19 cellular contexts compared by ENCODE assay signal in the genomic region with DNA sequence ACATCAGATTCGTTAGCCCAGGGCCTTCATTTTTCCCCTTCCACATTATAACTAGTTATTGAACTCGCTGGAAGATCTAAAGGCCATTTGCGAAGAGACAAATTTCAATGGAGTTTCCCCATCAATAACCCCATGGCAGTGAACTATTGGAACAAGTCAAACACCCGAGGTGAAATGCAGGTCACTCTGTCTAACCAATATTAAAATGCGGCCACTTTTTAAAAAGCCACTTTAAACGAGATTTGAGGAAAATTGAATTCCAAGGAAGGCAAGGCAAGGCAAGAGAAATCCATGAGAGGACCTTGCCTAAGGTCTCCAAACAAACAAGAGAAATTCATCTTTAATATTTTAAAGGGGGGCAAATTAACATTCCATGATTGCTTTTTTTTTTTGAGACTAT. TPM values are rescaled to one million over a fixed set of nuclear protein-coding genes. Genes with fewer than 3 reads are reported as not detected.
A peak's percentile ranks its signal among the peaks of the same experiment; 100 is the strongest.
DNase-seq lines count a peak whose midpoint lies in the region; ATAC-seq, FAIRE-seq and TF ChIP-seq lines count a peak whose summit lies in the region.
"Had no signal": no experiment of that assay in that cellular context is flagged by ENCODE, and none has a peak within 500 bp of the region (broad histone marks: within the 10 kb centered on the region; RNA-seq: fewer than 3 reads in every experiment).

No MANE protein-coding gene starts in this region.

- H3K27me3 ChIP-seq in K562 (ENCODE audit: control insufficient read depth in 2 of 2, insufficient read depth in 2 of 2, low read length in 2 of 2) (peaks cover 73 to 74% of the 10 kb centered on the region in 2 experiments), neural cell (ENCODE audit: insufficient read depth, low read depth, low read length) (peaks cover 100% of the 10 kb centered on the region), tibial nerve (peaks cover 0 to 17% of the 10 kb centered on the region in 2 donors)

- no peaks in the 10 kb centered on the region for H3K9me3 ChIP-seq in K562 (replicated peaks; ENCODE audit: control insufficient read depth, insufficient read depth, low read depth, low read length)
- no peaks in the 10 kb centered on the region for H3K9me3 ChIP-seq in neural cell (ENCODE audit: low read length)
- no peaks in the 10 kb centered on the region for H3K9me3 ChIP-seq in tibial nerve
- H3K9me3 ChIP-seq: Caco-2 had no signal

- no peak overlapping the region for H3K4me2 ChIP-seq in K562 (ENCODE audit: insufficient read depth, low read length)
- no peak overlapping the region for H3K4me2 ChIP-seq in neural cell (ENCODE audit: low read length)

- ATAC-seq in K562 (no peak), HG03135 (IDR thresholded peaks at IDR 0.05; ENCODE audit: unreplicated experiment) (no peak), HG02840 (IDR thresholded peaks at IDR 0.05; ENCODE audit: low FRiP score, unreplicated experiment) (no peak)
- ATAC-seq in stimulated activated effector memory CD8-positive, alpha-beta T cell treated with anti-CD3 and anti-CD28 coated beads, Interleukin-12 subunit alpha, Interleukin-12 subunit beta, amount 100 ng/mL, for 72 hours: no peak

- no peaks in the 10 kb centered on the region for H3K36me3 ChIP-seq in K562 (ENCODE audit: control insufficient read depth, insufficient read depth, low read length)
- no peaks in the 10 kb centered on the region for H3K36me3 ChIP-seq in neural cell (ENCODE audit: insufficient read depth, low read length)
- no peaks in the 10 kb centered on the region for H3K36me3 ChIP-seq in tibial nerve

- TF ChIP-seq POLR2A in K562 (conservative IDR thresholded peaks at IDR 0.05) (no peak), tibial nerve (IDR thresholded peaks at IDR 0.05) (no peak)

- no peak overlapping the region for H3K9ac ChIP-seq in K562 (ENCODE audit: insufficient read depth in 1 of 2, low read depth in 2 of 2, low read length in 2 of 2)
- H3K9ac ChIP-seq in neural cell (ENCODE audit: low read length): no peak overlapping the region

- CTCF ChIA-PET in K562 (lab: Yijun Ruan, JAX; ENCODE audit: low intra/inter-chr PET ratio): no interaction called here

- H3K4me3 ChIP-seq in K562 (no peak overlapping the region), neural cell (ENCODE audit: low read length) (no peak overlapping the region), tibial nerve (no peak overlapping the region)

- BruUV-seq in K562 (replicated peaks; lab: Mats Ljungman, UMichigan): no TSS peak

- H3K4me3 Mint-ChIP-seq in stimulated activated effector memory CD8-positive, alpha-beta T cell treated with anti-CD3 and anti-CD28 coated beads, Interleukin-12 subunit alpha, Interleukin-12 subunit beta, amount 100 ng/mL, for 72 hours: no peak overlapping the region

- H2AFZ ChIP-seq in K562 (ENCODE audit: low read depth, low read length): no peak overlapping the region
- H2AFZ ChIP-seq in neural cell (ENCODE audit: low read depth, low read length): no peak overlapping the region

- H3K27ac ChIP-seq in K562 (ENCODE audit: extremely low read depth, low read depth, low read length): no peak overlapping the region
- H3K27ac ChIP-seq in neural cell (ENCODE audit: low read length): no peak overlapping the region
- peak overlapping the region in 3 of 4 donors; percentile 45 to 89 (median 88) for H3K27ac ChIP-seq in tibial nerve

- H3K4me1 Mint-ChIP-seq in stimulated activated effector memory CD8-positive, alpha-beta T cell treated with anti-CD3 and anti-CD28 coated beads, Interleukin-12 subunit alpha, Interleukin-12 subunit beta, amount 100 ng/mL, for 72 hours: peaks cover 33% of the 10 kb centered on the region

- H3K4me1 ChIP-seq in K562 (replicated peaks in 1 of 2; ENCODE audit: control insufficient read depth in 2 of 2, insufficient read depth in 2 of 2, low read length in 2 of 2) (peaks cover 0 to 17% of the 10 kb centered on the region in 2 experiments; a peak in 2 of 5 replicates), tibial nerve (peaks cover 0 to 76% (median 9%) of the 10 kb centered on the region in 4 donors)
- H3K4me1 ChIP-seq: Caco-2 had no signal

- POLR2A ChIA-PET in K562 (lab: Yijun Ruan, JAX): no interaction called here

- H3K36me3 Mint-ChIP-seq in stimulated activated effector memory CD8-positive, alpha-beta T cell treated with anti-CD3 and anti-CD28 coated beads, Interleukin-12 subunit alpha, Interleukin-12 subunit beta, amount 100 ng/mL, for 72 hours: no peaks in the 10 kb centered on the region

- no peaks in the 10 kb centered on the region for H3K9me2 ChIP-seq in neural cell (ENCODE audit: insufficient read depth, low read length)

- H3K9me3 Mint-ChIP-seq in stimulated activated effector memory CD8-positive, alpha-beta T cell treated with anti-CD3 and anti-CD28 coated beads, Interleukin-12 subunit alpha, Interleukin-12 subunit beta, amount 100 ng/mL, for 72 hours: no peaks in the 10 kb centered on the region
- H3K9me3 Mint-ChIP-seq: CD8-positive, alpha-beta memory T cell had no signal

- DNase-seq in K562 (ENCODE audit: extremely low read depth in 1 of 4, low spot score in 3 of 4) (no peak), left kidney (ENCODE audit: low read depth, low spot score) (peak; percentile 9), tibial nerve (ENCODE audit: low spot score in 2 of 2) (no peak), NCI-H187 (lab: John Stamatoyannopoulos, UW) (no peak)
- no peak for DNase-seq in stimulated activated effector memory CD8-positive, alpha-beta T cell treated with anti-CD3 and anti-CD28 coated beads, Interleukin-12 subunit alpha, Interleukin-12 subunit beta, amount 100 ng/mL, for 72 hours (ENCODE audit: low spot score in 2 of 2)
- DNase-seq: Caco-2; CD8-positive, alpha-beta memory T cell; DND-41; GF-D8; HCEC 1CT had no signal

- FAIRE-seq in K562 (lab: Jason Lieb, UNC): no peak
- FAIRE-seq: A204.1, GM19239 had no signal

- no peak overlapping the region for H3K27ac Mint-ChIP-seq in stimulated activated effector memory CD8-positive, alpha-beta T cell treated with anti-CD3 and anti-CD28 coated beads, Interleukin-12 subunit alpha, Interleukin-12 subunit beta, amount 100 ng/mL, for 72 hours
- H3K27ac Mint-ChIP-seq: CD14-positive monocyte had no signal

- H4K20me1 ChIP-seq in K562 (replicated peaks; ENCODE audit: control insufficient read depth, insufficient read depth, low read length): 0 out of 2 replicates have a peak, but pooled peaks cover 2% of the 10 kb centered on the region
- no peaks in the 10 kb centered on the region for H4K20me1 ChIP-seq in neural cell (ENCODE audit: insufficient read depth)

- intact Hi-C loops in K562 (cut with micrococcal nuclease): no loop called here

- TF ChIP-seq CTCF in K562 (IDR thresholded peaks at IDR 0.05 in 2 of 3, conservative IDR thresholded peaks at IDR 0.05 in 1 of 3; ENCODE audit: insufficient read depth in 2 of 3, low read depth in 1 of 3, low read length in 3 of 3) (no peak), neural cell (IDR thresholded peaks at IDR 0.05; ENCODE audit: poor library complexity, severe bottlenecking) (no peak), tibial nerve (IDR thresholded peaks at IDR 0.05) (no peak)

- no peak for TF ChIP-seq EP300 in K562 (IDR thresholded peaks at IDR 0.05; ENCODE audit: low read length)
- TF ChIP-seq EP300 in neural cell (conservative IDR thresholded peaks at IDR 0.05; ENCODE audit: poor library complexity, severe bottlenecking): no peak
- TF ChIP-seq EP300 in tibial nerve (IDR thresholded peaks at IDR 0.05): no peak

- no peaks in the 10 kb centered on the region for H3K9me1 ChIP-seq in K562 (ENCODE audit: control insufficient read depth, insufficient read depth, low read length)

- in situ Hi-C loops in K562 (cut with MboI): no loop called here

- no peaks in the 10 kb centered on the region for H3K79me2 ChIP-seq in K562 (ENCODE audit: control insufficient read depth, insufficient read depth, low read length)
- H3K79me2 ChIP-seq in neural cell (replicated peaks; ENCODE audit: insufficient read depth, low read length): no peaks in the 10 kb centered on the region

- 4% methylated on average over 6 of the region's 6 CpGs for whole genome bisulfite sequencing in K562 (ENCODE audit: insufficient coverage, low coverage, missing lambda C conversion rate)
- 59 to 61% methylated on average over 6 of the region's 6 CpGs for WGBS in tibial nerve, 2 donors

- TF ChIP-seq RAD21 in K562 (CRISPR knock-in tag; conservative IDR thresholded peaks at IDR 0.05 in 1 of 2, IDR thresholded peaks at IDR 0.05 in 1 of 2): no peak
- no peak for TF ChIP-seq RAD21 in neural cell (conservative IDR thresholded peaks at IDR 0.05)

- H3F3A ChIP-seq in neural cell (ENCODE audit: insufficient read depth, low read length, poor library complexity, severe bottlenecking): no peaks in the 10 kb centered on the region

RNA-seq across cellular contexts. Expression of a gene that starts 4.5 kb away (rescaled TPM):
- 0.40 and 0.51 TPM in 2 replicates for total RNA-seq in K562 (2011; cell fraction: chromatin; rRNA removed; ENCODE audit: low replicate concordance)
- total RNA-seq in K562 (2011; cell fraction: nucleolus; rRNA removed): 0.50 TPM in 1 of 2 replicates, not detected in the other
- total RNA-seq in K562 (2011; cell fraction: nucleoplasm; rRNA removed): 0.53 TPM in 1 of 2 replicates, not detected in the other
- 0.41 and 0.50 TPM in 2 replicates for total RNA-seq in K562 (2014; rRNA removed)
- total RNA-seq in K562 (2014; rRNA removed; fragmentation: Illumina TruSeq; extraction: Trizol): 0.25 and 0.41 TPM in 2 replicates
- 0.30 and 0.58 TPM in 2 replicates for total RNA-seq in K562 (2015; rRNA removed; fragmentation: Illumina TruSeq; extraction: Trizol)
- total RNA-seq in K562 (2021): 0.75 and 1.1 TPM in 2 replicates
- 0.38 and 0.73 TPM in 2 replicates for polyA plus RNA-seq in K562 (2011; rRNA removed)
- 0.27 and 0.48 TPM in 2 replicates for polyA plus RNA-seq in K562 (2011; cell fraction: cytosol; rRNA removed)
- polyA plus RNA-seq in K562 (2011; cell fraction: nucleus; rRNA removed): 1.7 and 2.0 TPM in 2 replicates
- polyA plus RNA-seq in K562 (2012): 0.79 and 1.2 TPM in 2 replicates
- 0.36 and 0.71 TPM in 2 replicates for polyA plus RNA-seq in K562 (2014; fragmentation: Illumina TruSeq; extraction: Trizol)
- under 1 TPM in 1 of 2 experiments, not detected in 1; 0.06 TPM for polyA plus RNA-seq in K562 (2014; fragmentation: Nextera tagmentation; extraction: Ambion mirVana)
- polyA plus RNA-seq in K562 (2014; rRNA removed): 0.70 and 1.5 TPM in 2 replicates
- not detected in 2 replicates for polyA minus RNA-seq in K562 (2011; rRNA and poly(A)+ RNA removed)
- not detected in 2 replicates for polyA minus RNA-seq in K562 (2011; cell fraction: cytosol; rRNA and poly(A)+ RNA removed)
- polyA minus RNA-seq in K562 (2011; cell fraction: nucleus; rRNA and poly(A)+ RNA removed): 0.44 TPM in 1 of 2 replicates, not detected in the other
- polyA plus RNA-seq in neural cell: not detected in 2 replicates
- polyA minus RNA-seq in neural cell: not detected in 2 replicates
- total RNA-seq in tibial nerve: 1 to 10 TPM; 2.7 to 8.1 (median 4.1) TPM
- polyA plus RNA-seq: AG04450, CD14-positive monocyte had no signal

RNA-seq across cellular contexts. Expression of a gene that starts 16.3 kb away (rescaled TPM):
- 1.7 and 1.9 TPM in 2 replicates for total RNA-seq in K562 (2011; cell fraction: chromatin; rRNA removed; ENCODE audit: low replicate concordance)
- total RNA-seq in K562 (2011; cell fraction: nucleolus; rRNA removed): 0.83 and 0.92 TPM in 2 replicates
- 0.44 and 1.3 TPM in 2 replicates for total RNA-seq in K562 (2011; cell fraction: nucleoplasm; rRNA removed)
- total RNA-seq in K562 (2014; rRNA removed): 0.18 and 0.53 TPM in 2 replicates
- total RNA-seq in K562 (2014; rRNA removed; fragmentation: Illumina TruSeq; extraction: Trizol): not detected in 2 replicates
- 0.14 TPM in 1 of 2 replicates, not detected in the other for total RNA-seq in K562 (2015; rRNA removed; fragmentation: Illumina TruSeq; extraction: Trizol)
- total RNA-seq in K562 (2021): 0.31 and 0.40 TPM in 2 replicates
- not detected in 2 replicates for polyA plus RNA-seq in K562 (2011; rRNA removed)
- not detected in 2 replicates for polyA plus RNA-seq in K562 (2011; cell fraction: cytosol; rRNA removed)
- polyA plus RNA-seq in K562 (2011; cell fraction: nucleus; rRNA removed): 0.07 and 0.46 TPM in 2 replicates
- 0.11 TPM in 1 of 2 replicates, not detected in the other for polyA plus RNA-seq in K562 (2012)
- polyA plus RNA-seq in K562 (2014; fragmentation: Illumina TruSeq; extraction: Trizol): 0.10 TPM in 1 of 2 replicates, not detected in the other
- polyA plus RNA-seq in K562 (2014; fragmentation: Nextera tagmentation; extraction: Ambion mirVana): not detected
- polyA plus RNA-seq in K562 (2014; rRNA removed): 0.44 TPM in 1 of 2 replicates, not detected in the other
- not detected in 2 replicates for polyA minus RNA-seq in K562 (2011; rRNA and poly(A)+ RNA removed)
- not detected in 2 replicates for polyA minus RNA-seq in K562 (2011; cell fraction: cytosol; rRNA and poly(A)+ RNA removed)
- 0.22 and 0.40 TPM in 2 replicates for polyA minus RNA-seq in K562 (2011; cell fraction: nucleus; rRNA and poly(A)+ RNA removed)
- polyA plus RNA-seq in neural cell: not detected in 2 replicates
- polyA minus RNA-seq in neural cell: not detected in 2 replicates
- total RNA-seq in tibial nerve: 1 to 10 TPM; 1.4 to 2.7 (median 1.7) TPM
- total RNA-seq: CD8-positive, alpha-beta memory T cell; H4 had no signal
- polyA plus RNA-seq: AG04450; BJ; CD14-positive monocyte; CD8-positive, alpha-beta memory T cell had no signal

RNA-seq across cellular contexts. Expression of a gene that starts 20.9 kb away (rescaled TPM):
- total RNA-seq in K562 (2011; cell fraction: chromatin; rRNA removed; ENCODE audit: low replicate concordance): 7.1 and 7.3 TPM in 2 replicates
- 2.8 and 3.0 TPM in 2 replicates for total RNA-seq in K562 (2011; cell fraction: nucleolus; rRNA removed)
- 3.9 and 4.4 TPM in 2 replicates for total RNA-seq in K562 (2011; cell fraction: nucleoplasm; rRNA removed)
- total RNA-seq in K562 (2014; rRNA removed) (0.73 and 1.00 TPM in 2 replicates), K562 (2014; rRNA removed; fragmentation: Illumina TruSeq; extraction: Trizol) (0.57 and 1.0 TPM in 2 replicates), K562 (2015; rRNA removed; fragmentation: Illumina TruSeq; extraction: Trizol) (1.4 TPM in 2 replicates), K562 (2021) (3.2 and 4.0 TPM in 2 replicates), tibial nerve (10 to 100 TPM in 1 of 4 donors, 1 to 10 TPM in 3; 3.6 to 17.3 (median 7.2) TPM)
- polyA plus RNA-seq in K562 (2011; rRNA removed) (2.0 and 2.8 TPM in 2 replicates), K562 (2014; fragmentation: Illumina TruSeq; extraction: Trizol) (3.4 and 3.5 TPM in 2 replicates), K562 (2014; fragmentation: Nextera tagmentation; extraction: Ambion mirVana) (under 1 TPM; 0.06 to 0.13 TPM), K562 (2014; rRNA removed) (2.3 and 3.5 TPM in 2 replicates), neural cell (not detected in 2 replicates)
- polyA plus RNA-seq in K562 (2011; cell fraction: cytosol; rRNA removed): 1.5 and 1.8 TPM in 2 replicates
- polyA plus RNA-seq in K562 (2011; cell fraction: nucleus; rRNA removed): 4.0 and 6.5 TPM in 2 replicates
- 2.8 and 3.8 TPM in 2 replicates for polyA plus RNA-seq in K562 (2012)
- polyA minus RNA-seq in K562 (2011; rRNA and poly(A)+ RNA removed): 1.2 and 1.4 TPM in 2 replicates
- polyA minus RNA-seq in K562 (2011; cell fraction: cytosol; rRNA and poly(A)+ RNA removed): 0.64 and 0.76 TPM in 2 replicates
- polyA minus RNA-seq in K562 (2011; cell fraction: nucleus; rRNA and poly(A)+ RNA removed): 0.94 and 2.2 TPM in 2 replicates
- not detected in 2 replicates for polyA minus RNA-seq in neural cell
- total RNA-seq: CD8-positive, alpha-beta memory T cell had no signal
- polyA plus RNA-seq: CD14-positive monocyte; CD8-positive, alpha-beta memory T cell had no signal

RNA-seq across cellular contexts. Expression of a gene that starts 40.4 kb away (rescaled TPM):
- 6.6 and 8.3 TPM in 2 replicates for total RNA-seq in K562 (2011; cell fraction: chromatin; rRNA removed; ENCODE audit: low replicate concordance)
- 2.4 and 3.2 TPM in 2 replicates for total RNA-seq in K562 (2011; cell fraction: nucleolus; rRNA removed)
- 2.1 and 2.4 TPM in 2 replicates for total RNA-seq in K562 (2011; cell fraction: nucleoplasm; rRNA removed)
- total RNA-seq in K562 (2014; rRNA removed): 0.32 and 0.57 TPM in 2 replicates
- 0.62 and 0.80 TPM in 2 replicates for total RNA-seq in K562 (2014; rRNA removed; fragmentation: Illumina TruSeq; extraction: Trizol)
- 0.53 and 0.76 TPM in 2 replicates for total RNA-seq in K562 (2015; rRNA removed; fragmentation: Illumina TruSeq; extraction: Trizol)
- total RNA-seq in K562 (2021): 0.72 and 0.95 TPM in 2 replicates
- polyA plus RNA-seq in K562 (2011; rRNA removed): 0.57 TPM in 2 replicates
- polyA plus RNA-seq in K562 (2011; cell fraction: cytosol; rRNA removed): 0.29 and 0.31 TPM in 2 replicates
- polyA plus RNA-seq in K562 (2011; cell fraction: nucleus; rRNA removed): 1.9 and 3.0 TPM in 2 replicates
- 0.62 and 1.4 TPM in 2 replicates for polyA plus RNA-seq in K562 (2012)
- polyA plus RNA-seq in K562 (2014; fragmentation: Illumina TruSeq; extraction: Trizol): 1.3 and 1.4 TPM in 2 replicates
- under 1 TPM; 0.20 to 0.21 TPM for polyA plus RNA-seq in K562 (2014; fragmentation: Nextera tagmentation; extraction: Ambion mirVana)
- polyA plus RNA-seq in K562 (2014; rRNA removed): 0.94 and 1.1 TPM in 2 replicates
- polyA minus RNA-seq in K562 (2011; rRNA and poly(A)+ RNA removed): 0.11 and 0.42 TPM in 2 replicates
- not detected in 2 replicates for polyA minus RNA-seq in K562 (2011; cell fraction: cytosol; rRNA and poly(A)+ RNA removed)
- 0.81 and 0.89 TPM in 2 replicates for polyA minus RNA-seq in K562 (2011; cell fraction: nucleus; rRNA and poly(A)+ RNA removed)
- polyA plus RNA-seq in neural cell: not detected in 2 replicates
- polyA minus RNA-seq in neural cell: not detected in 2 replicates
- 1 to 10 TPM in 3 of 4 donors, under 1 TPM in 1; 0.98 to 2.3 (median 2.0) TPM for total RNA-seq in tibial nerve
- total RNA-seq: CD8-positive, alpha-beta memory T cell had no signal
- polyA plus RNA-seq: CD14-positive monocyte; CD8-positive, alpha-beta memory T cell had no signal

RNA-seq across cellular contexts. Expression of a gene that starts 49.2 kb away (rescaled TPM):
- 7.4 and 10.3 TPM in 2 replicates for total RNA-seq in K562 (2011; cell fraction: chromatin; rRNA removed; ENCODE audit: low replicate concordance)
- 2.7 and 2.9 TPM in 2 replicates for total RNA-seq in K562 (2011; cell fraction: nucleolus; rRNA removed)
- total RNA-seq in K562 (2011; cell fraction: nucleoplasm; rRNA removed): 2.9 and 3.5 TPM in 2 replicates
- total RNA-seq in K562 (2014; rRNA removed) (10.5 and 13.9 TPM in 2 replicates), K562 (2014; rRNA removed; fragmentation: Illumina TruSeq; extraction: Trizol) (5.7 and 8.0 TPM in 2 replicates), K562 (2015; rRNA removed; fragmentation: Illumina TruSeq; extraction: Trizol) (10.4 and 10.9 TPM in 2 replicates), K562 (2021) (9.3 and 9.9 TPM in 2 replicates), tibial nerve (10 to 100 TPM in 1 of 4 donors, 1 to 10 TPM in 3; 4.4 to 10.5 (median 7.9) TPM)
- polyA plus RNA-seq in K562 (2011; rRNA removed) (1.1 and 1.7 TPM in 2 replicates), K562 (2014; fragmentation: Illumina TruSeq; extraction: Trizol) (8.8 and 9.9 TPM in 2 replicates), K562 (2014; fragmentation: Nextera tagmentation; extraction: Ambion mirVana) (1 to 10 TPM; 1.9 to 2.2 TPM), K562 (2014; rRNA removed) (5.1 and 10.4 TPM in 2 replicates), neural cell (not detected in 2 replicates)
- polyA plus RNA-seq in K562 (2011; cell fraction: cytosol; rRNA removed): 3.4 and 8.0 TPM in 2 replicates
- 6.2 and 13.4 TPM in 2 replicates for polyA plus RNA-seq in K562 (2011; cell fraction: nucleus; rRNA removed)
- polyA plus RNA-seq in K562 (2012): 8.6 and 12.0 TPM in 2 replicates
- 0.57 and 1.2 TPM in 2 replicates for polyA minus RNA-seq in K562 (2011; rRNA and poly(A)+ RNA removed)
- polyA minus RNA-seq in K562 (2011; cell fraction: cytosol; rRNA and poly(A)+ RNA removed): 1.7 and 2.6 TPM in 2 replicates
- 1.8 and 1.9 TPM in 2 replicates for polyA minus RNA-seq in K562 (2011; cell fraction: nucleus; rRNA and poly(A)+ RNA removed)
- not detected in 2 replicates for polyA minus RNA-seq in neural cell
- total RNA-seq: CD8-positive, alpha-beta memory T cell had no signal
- polyA plus RNA-seq: AG04450; CD14-positive monocyte; CD8-positive, alpha-beta memory T cell had no signal

Comparison
In these comparisons a context has a peak if more than half of its experiments do, and no peak if none do; other contexts are left out.
1. H3K27ac ChIP-seq: peak in tibial nerve (3 of 4); none in K562 (single experiment) and neural cell (single experiment).